ENCODE assay signal across 11 cellular contexts in the genomic region with DNA sequence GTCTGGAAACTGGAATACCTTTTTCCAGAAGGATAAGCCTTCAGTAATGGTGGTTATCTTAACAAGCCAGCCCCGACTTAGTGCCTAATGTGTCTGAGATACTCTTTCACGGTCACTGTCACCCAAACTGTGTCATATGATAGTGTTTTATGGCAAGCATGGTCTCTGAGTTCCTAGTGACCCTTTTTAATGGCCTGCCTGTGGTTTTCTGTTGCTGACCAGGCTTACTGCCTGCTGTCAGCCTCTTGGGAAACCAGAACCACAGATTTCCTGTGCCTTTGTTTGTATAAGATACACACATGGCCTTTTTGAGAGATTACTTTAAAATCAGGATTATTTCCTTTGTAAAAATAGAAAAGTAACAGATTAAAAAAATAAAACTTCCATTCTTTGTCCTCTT. TPM values are rescaled to one million over a fixed set of nuclear protein-coding genes. Genes with fewer than 3 reads are reported as not detected.
DNase-seq lines count a peak whose midpoint lies in the region; TF ChIP-seq lines count a peak whose summit lies in the region.
"Had no signal": no experiment of that assay in that cellular context is flagged by ENCODE, and none has a peak within 500 bp of the region (broad histone marks: within the 10 kb centered on the region; RNA-seq: fewer than 3 reads in every experiment).

No MANE protein-coding gene starts in this region.

- DNase-seq in Daoy (ENCODE audit: low read depth) (peak; percentile 60), HuH-7 (ENCODE audit: low spot score) (peak; percentile 13), astrocyte of the spinal cord (ENCODE audit: low read depth, low spot score) (peak; percentile 80), myocyte (ENCODE audit: low read depth) (peak; percentile 92), retina (no peak), uterus (no peak), NCI-H774 (lab: John Stamatoyannopoulos, UW) (no peak), NCI-H1048 (lab: John Stamatoyannopoulos, UW) (no peak)
- DNase-seq: lower lobe of right lung had no signal

- H3K36me3 ChIP-seq in uterus = no peaks in the 10 kb centered on the region

- in situ Hi-C loops in astrocyte of the spinal cord (cut with HindIII; ENCODE audit: low sequenced_read_pairs) = no loop called here

- intact Hi-C loops in uterus (cut with DNase I; ENCODE audit: low total_unique reads) = no loop called here

- no peak overlapping the region for H3K4me3 ChIP-seq in astrocyte of the spinal cord (ENCODE audit: low read depth, low read length)
- H3K4me3 ChIP-seq in uterus = no peak overlapping the region
- H3K4me3 ChIP-seq: body of pancreas, lower lobe of right lung had no signal

- no peaks in the 10 kb centered on the region for H3K27me3 ChIP-seq in uterus
- H3K27me3 ChIP-seq: body of pancreas had no signal

- H3K27ac ChIP-seq in uterus = no peak overlapping the region
- H3K27ac ChIP-seq: body of pancreas, HL-60, lower lobe of right lung had no signal

- no peaks in the 10 kb centered on the region for H3K9me3 ChIP-seq in uterus
- H3K9me3 ChIP-seq: body of pancreas, lower lobe of right lung had no signal

- H3K4me1 ChIP-seq in uterus = no peaks in the 10 kb centered on the region

- no peak for TF ChIP-seq POLR2A in uterus (IDR thresholded peaks at IDR 0.05)

- TF ChIP-seq CTCF in astrocyte of the spinal cord (IDR thresholded peaks at IDR 0.05; ENCODE audit: low read depth, low read length) = no peak
- no peak for TF ChIP-seq CTCF in uterus (IDR thresholded peaks at IDR 0.05)

RNA-seq across cellular contexts. Expression of gene HPS3, which starts 22.4 kb away (rescaled TPM):
- total RNA-seq in Daoy (2014; rRNA removed; shearing (Covaris generic)) = 19.1 and 19.5 TPM in 2 replicates
- 20.2 and 22.0 TPM in 2 replicates for total RNA-seq in myocyte
- polyA plus RNA-seq in myocyte (2012) = 8.1 TPM
- total RNA-seq in uterus = 10 to 100 TPM; 16.5 to 75.6 (median 31.7) TPM

Comparison
In these comparisons a context has a peak if more than half of its experiments do, and no peak if none do; other contexts are left out.
1. DNase-seq: peak in Daoy (single experiment), HuH-7 (single experiment), astrocyte of the spinal cord (single experiment) and myocyte (single experiment); none in retina (single experiment), uterus (0 of 2), NCI-H774 (single experiment) and NCI-H1048 (single experiment).